In the genomic region with DNA sequence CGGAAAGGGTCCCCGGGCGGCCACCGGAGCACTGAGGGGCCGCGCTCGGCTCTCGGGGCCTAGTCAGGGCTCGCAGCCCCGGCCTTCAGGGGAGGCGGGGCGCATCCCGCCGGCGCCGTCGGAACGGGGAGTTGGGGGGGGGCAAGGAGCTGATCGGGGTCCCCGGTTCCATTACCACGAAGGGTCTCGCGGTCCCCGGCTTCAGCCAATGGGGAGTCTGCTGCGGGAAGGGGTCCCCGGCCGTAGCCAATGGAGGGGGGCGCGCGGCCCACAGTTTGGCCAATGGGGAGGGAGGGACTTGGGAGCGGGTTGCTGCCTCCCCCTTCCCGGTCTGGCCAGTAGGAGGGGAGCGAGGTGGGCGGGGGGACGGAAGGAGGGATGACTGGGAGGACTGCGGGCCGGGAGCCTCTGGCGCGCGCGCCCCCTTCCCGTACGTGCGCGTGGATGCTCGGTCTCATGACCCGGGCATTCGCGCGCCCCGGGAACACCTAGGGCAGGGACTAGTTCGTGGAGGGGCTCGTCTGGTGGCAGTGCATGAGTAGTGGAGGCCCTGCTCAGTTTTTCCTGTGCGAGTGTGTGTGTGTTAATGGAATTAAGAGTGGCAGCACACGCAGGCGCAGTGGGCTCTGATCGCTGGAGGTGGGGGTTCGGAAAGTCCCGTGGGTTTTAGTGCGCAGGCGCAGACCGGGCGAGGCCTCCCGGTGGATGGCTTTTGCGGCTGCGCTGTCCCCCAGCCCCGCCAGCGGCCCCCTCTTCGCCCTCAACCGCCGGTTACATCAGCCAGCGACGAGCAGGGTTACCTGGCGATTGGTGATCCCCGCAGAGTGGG, we compare ENCODE assay signal across 8 cellular contexts. TPM values are rescaled to one million over a fixed set of nuclear protein-coding genes. Genes with fewer than 3 reads are reported as not detected.
DNase-seq lines count a peak whose midpoint lies in the region; ATAC-seq and TF ChIP-seq lines count a peak whose summit lies in the region.

No MANE protein-coding gene starts in this region.

- ATAC-seq in GM21576 (IDR thresholded peaks at IDR 0.05; ENCODE audit: unreplicated experiment) (peak; percentile 57), mucosa of descending colon (peak; percentile 88)

- H3K27me3 Mint-ChIP-seq in IgD-negative memory B cell: no peaks in the 10 kb centered on the region

- no TSS peak for BruUV-seq in OCI-LY7 (replicated peaks; lab: Mats Ljungman, UMichigan)

- H3K9me3 Mint-ChIP-seq in IgD-negative memory B cell: no peaks in the 10 kb centered on the region

- H3K4me2 ChIP-seq in OCI-LY7 (ENCODE audit: low read length): peak overlapping the region; percentile 89

- H3K79me2 ChIP-seq in OCI-LY7 (ENCODE audit: insufficient read depth, low read depth, low read length): peaks cover 61% of the 10 kb centered on the region

- H2AFZ ChIP-seq in OCI-LY7 (ENCODE audit: low read length): no peak overlapping the region

- DNase-seq in DMS153 (lab: John Stamatoyannopoulos, UW) (peak; percentile 94), OCI-LY7 (ENCODE audit: low spot score) (peak; percentile 96), activated T-cell treated with anti-CD3 and anti-CD28 coated beads for 4 hours (peak; percentile 95), epithelial cell of esophagus (ENCODE audit: low read depth) (peak; percentile 99), mucosa of descending colon (peak; percentile 94 to 98 (median 97))
- peak; percentile 95 to 96 for DNase-seq in stimulated activated CD8-positive, alpha-beta memory T cell treated with anti-CD3 and anti-CD28 coated beads, Interleukin-2, amount 100 ng/mL, for 48 hours (ENCODE audit: low read depth in 2 of 2)

- peak overlapping the region; percentile 95 for H3K27ac ChIP-seq in OCI-LY7 (ENCODE audit: low read depth, low read length, poor library complexity, severe bottlenecking)

- peaks cover 17 to 28% (median 25%) of the 10 kb centered on the region in 3 donors for H3K4me1 Mint-ChIP-seq in IgD-negative memory B cell

- H3K4me1 ChIP-seq in OCI-LY7 (ENCODE audit: insufficient read depth, low read length, poor library complexity, severe bottlenecking) (peaks cover 24% of the 10 kb centered on the region), mucosa of descending colon (ENCODE audit: low read depth) (peaks cover 23% of the 10 kb centered on the region)

- no peaks in the 10 kb centered on the region for H3K9me2 ChIP-seq in OCI-LY7 (ENCODE audit: insufficient read depth, low read length)

- TF ChIP-seq CTCF in OCI-LY7 (conservative IDR thresholded peaks at IDR 0.05; ENCODE audit: low read length): peak; percentile 3; the same call in 1 of the 2 replicates
- peak; percentile 15 for TF ChIP-seq CTCF in epithelial cell of esophagus (IDR thresholded peaks at IDR 0.05; ENCODE audit: insufficient read depth, low read depth, low read length, missing control alignments)
- peak; percentile 18 for TF ChIP-seq CTCF in mucosa of descending colon (IDR thresholded peaks at IDR 0.05)

- CTCF ChIA-PET in OCI-LY7 (lab: Charles Lee; ENCODE audit: unreplicated experiment): interaction anchor here (0.6 kb wide), 1 partner anchor 1047 kb away, joined by 5 read pairs; no protein-coding TSS in a partner anchor

- peak overlapping the region; percentile 97 to 99 (median 98) for H3K4me3 Mint-ChIP-seq in IgD-negative memory B cell

- peak overlapping the region; percentile 99 to 100 (median 100) for H3K27ac Mint-ChIP-seq in IgD-negative memory B cell

- H4K20me1 ChIP-seq in OCI-LY7 (ENCODE audit: insufficient read depth, low read length): peaks cover 26% of the 10 kb centered on the region

- no peaks in the 10 kb centered on the region for H3K9me3 ChIP-seq in OCI-LY7 (ENCODE audit: low read length)
- H3K9me3 ChIP-seq in mucosa of descending colon: no peaks in the 10 kb centered on the region

- POLR2A ChIA-PET in OCI-LY7 (lab: Charles Lee): interaction anchor here (0.6 to 1.2 kb wide), 4 partner anchors 8 to 35 kb away, joined by 3 to 4 read pairs (median 4); no protein-coding TSS in a partner anchor

- H3K4me3 ChIP-seq in OCI-LY7 (ENCODE audit: low read depth, low read length, poor library complexity, severe bottlenecking): peak overlapping the region; percentile 97
- H3K4me3 ChIP-seq in epithelial cell of esophagus (ENCODE audit: low read length): peak overlapping the region; percentile 62
- peak overlapping the region; percentile 100 for H3K4me3 ChIP-seq in mucosa of descending colon

- no peaks in the 10 kb centered on the region for H3K36me3 Mint-ChIP-seq in IgD-negative memory B cell

- H3K36me3 ChIP-seq in OCI-LY7 (ENCODE audit: insufficient read depth, low read length) (peaks cover 61% of the 10 kb centered on the region), mucosa of descending colon (ENCODE audit: low read depth) (no peaks in the 10 kb centered on the region)

- intact Hi-C loops in OCI-LY7 (cut with micrococcal nuclease; ENCODE audit: unreplicated experiment): loop anchor here (5.0 kb wide), 1 partner anchor 332 kb away; the partner anchor contains the start of genes APOBR and CLN3
- intact Hi-C loops in mucosa of descending colon (cut with DNase I, micrococcal nuclease): loop anchor here in 1 of 2 donors (2.0 kb wide), 1 partner anchor 15 kb away; no protein-coding TSS in a partner anchor

RNA-seq across cellular contexts. Expression of gene ATXN2L, which starts 1.1 kb away (rescaled TPM):
- polyA plus RNA-seq in IgD-negative memory B cell: 35.9 TPM
- 108 and 109 TPM in 2 replicates for total RNA-seq in OCI-LY7 (2014; rRNA removed; shearing (Covaris generic))
- total RNA-seq in OCI-LY7 (2022): 451 and 487 TPM in 2 replicates
- 100 to 1,000 TPM; 102 to 108 (median 107) TPM for total RNA-seq in mucosa of descending colon

RNA-seq across cellular contexts. Expression of gene TUFM, which starts 22.2 kb away (rescaled TPM):
- polyA plus RNA-seq in IgD-negative memory B cell: 139 TPM
- 160 and 184 TPM in 2 replicates for total RNA-seq in OCI-LY7 (2014; rRNA removed; shearing (Covaris generic))
- total RNA-seq in OCI-LY7 (2022) (176 and 211 TPM in 2 replicates), mucosa of descending colon (100 to 1,000 TPM; 182 to 248 (median 220) TPM)

RNA-seq across cellular contexts. Expression of gene SH2B1, which starts 39.7 kb away (rescaled TPM):
- polyA plus RNA-seq in IgD-negative memory B cell: 5.2 TPM
- total RNA-seq in OCI-LY7 (2014; rRNA removed; shearing (Covaris generic)): 29.8 and 59.8 TPM in 2 replicates
- total RNA-seq in OCI-LY7 (2022) (76.5 and 92.9 TPM in 2 replicates), mucosa of descending colon (100 to 1,000 TPM in 1 of 3 donors, 10 to 100 TPM in 2; 83.5 to 107 (median 89.7) TPM)

RNA-seq across cellular contexts. Expression of gene ATP2A1, which starts 54.4 kb away (rescaled TPM):
- polyA plus RNA-seq in IgD-negative memory B cell: not detected
- 1.0 and 5.0 TPM in 2 replicates for total RNA-seq in OCI-LY7 (2014; rRNA removed; shearing (Covaris generic))
- 4.4 and 5.0 TPM in 2 replicates for total RNA-seq in OCI-LY7 (2022)
- total RNA-seq in mucosa of descending colon: 1 to 10 TPM in 2 of 3 donors, under 1 TPM in 1; 0.96 to 1.7 (median 1.6) TPM

Comparison
In these comparisons a context has a peak if more than half of its experiments do, and no peak if none do; other contexts are left out.
1. Peak in every context shown above with its lines: DNase-seq, ATAC-seq, H3K4me3 ChIP-seq and H3K27ac ChIP-seq.